ENCODE assay signal across 22 cellular contexts in genomic region chr12:45089417-45089816, GRCh38. TPM values are rescaled to one million over a fixed set of nuclear protein-coding genes. Genes with fewer than 3 reads are reported as not detected.
DNase-seq lines count a peak whose midpoint lies in the region; ATAC-seq and TF ChIP-seq lines count a peak whose summit lies in the region.
"Had no signal": no experiment of that assay in that cellular context is flagged by ENCODE, and none has a peak within 500 bp of the region (broad histone marks: within the 10 kb centered on the region; RNA-seq: fewer than 3 reads in every experiment).

No MANE protein-coding gene starts in this region.

- peak overlapping the region; percentile 72 for H3K27ac ChIP-seq in neural progenitor cell
- H3K27ac ChIP-seq: SK-N-MC had no signal

- intact Hi-C loops in Right ventricle myocardium superior (cut with DNase I) (no loop called here), cardiac septum (cut with DNase I) (no loop called here)

- peaks cover 30% of the 10 kb centered on the region for H3K4me1 Mint-ChIP-seq in neural progenitor cell
- no peaks in the 10 kb centered on the region for H3K4me1 Mint-ChIP-seq in natural killer cell treated with Interleukin-12 subunit alpha and Interleukin-12 subunit beta and Interleukin-15 and Interleukin-18, amount 100 ng/mL, for 72 hours (ENCODE audit: low read depth in 2 of 2)
- H3K4me1 Mint-ChIP-seq: B cell, CD14-positive monocyte, IgD-negative memory B cell had no signal

- H3K27ac Mint-ChIP-seq in neural progenitor cell, result no peak overlapping the region
- no peak overlapping the region for H3K27ac Mint-ChIP-seq in natural killer cell treated with Interleukin-12 subunit alpha and Interleukin-12 subunit beta and Interleukin-15 and Interleukin-18, amount 100 ng/mL, for 72 hours
- H3K27ac Mint-ChIP-seq: B cell, CD14-positive monocyte, IgD-negative memory B cell had no signal

- TF ChIP-seq CTCF in neural progenitor cell (IDR thresholded peaks at IDR 0.05), result no peak

- peaks cover 12% of the 10 kb centered on the region for H3K9me3 Mint-ChIP-seq in neural progenitor cell
- peaks cover 3% of the 10 kb centered on the region for H3K9me3 Mint-ChIP-seq in natural killer cell treated with Interleukin-12 subunit alpha and Interleukin-12 subunit beta and Interleukin-15 and Interleukin-18, amount 100 ng/mL, for 72 hours

- no peak overlapping the region for H3K9ac ChIP-seq in neural progenitor cell

- peak overlapping the region; percentile 54 for H3K4me2 ChIP-seq in neural progenitor cell

- H3K9me3 ChIP-seq in neural progenitor cell (ENCODE audit: low read depth), result no peaks in the 10 kb centered on the region

- H2AFZ ChIP-seq in neural progenitor cell (replicated peaks), result peak overlapping the region; percentile 21

- H3K36me3 ChIP-seq in neural progenitor cell, result no peaks in the 10 kb centered on the region

- H3K27me3 Mint-ChIP-seq in neural progenitor cell (ENCODE audit: insufficient read depth, low read depth), result peaks cover 33% of the 10 kb centered on the region
- peaks cover 19 to 31% of the 10 kb centered on the region in 2 donors for H3K27me3 Mint-ChIP-seq in natural killer cell treated with Interleukin-12 subunit alpha and Interleukin-12 subunit beta and Interleukin-15 and Interleukin-18, amount 100 ng/mL, for 72 hours

- peak overlapping the region; percentile 7 for H3K4me3 ChIP-seq in neural progenitor cell
- H3K4me3 ChIP-seq: SK-N-MC had no signal

- no peaks in the 10 kb centered on the region for H4K20me1 ChIP-seq in neural progenitor cell (ENCODE audit: low read depth)

- DNase-seq in Right ventricle myocardium superior (no peak), cardiac septum (ENCODE audit: low spot score) (no peak), globus pallidus (ENCODE audit: low spot score) (peak; percentile 20), neural progenitor cell (ENCODE audit: low spot score) (peak; percentile 41), AML-193 (lab: John Stamatoyannopoulos, UW) (no peak), NOMO-1 (lab: John Stamatoyannopoulos, UW; ENCODE audit: unreplicated experiment in 2 of 2) (no peak)
- DNase-seq in natural killer cell treated with Interleukin-12 subunit alpha and Interleukin-12 subunit beta and Interleukin-15 and Interleukin-18, amount 100 ng/mL, for 72 hours (ENCODE audit: low spot score), result no peak
- DNase-seq: 8988T, DMS79, NCI-H1105 treated with DMSO at 0.1 percent for 48 hours, NCI-H1694, NCI-H2081, NCI-H2171, NCI-H345, NCI-H526, SHP77 treated with DMSO at 0.1 percent for 48 hours had no signal

- H3K4me3 Mint-ChIP-seq in neural progenitor cell, result no peak overlapping the region
- H3K4me3 Mint-ChIP-seq in natural killer cell treated with Interleukin-12 subunit alpha and Interleukin-12 subunit beta and Interleukin-15 and Interleukin-18, amount 100 ng/mL, for 72 hours, result no peak overlapping the region
- H3K4me3 Mint-ChIP-seq: B cell, CD14-positive monocyte, IgD-negative memory B cell had no signal

- peaks cover 20% of the 10 kb centered on the region for H3F3A ChIP-seq in neural progenitor cell (ENCODE audit: low read depth)

- H3K4me1 ChIP-seq in neural progenitor cell, result peaks cover 43% of the 10 kb centered on the region

- H3K79me2 ChIP-seq in neural progenitor cell (ENCODE audit: low read depth), result no peaks in the 10 kb centered on the region

- no peaks in the 10 kb centered on the region for H3K36me3 Mint-ChIP-seq in neural progenitor cell
- H3K36me3 Mint-ChIP-seq in natural killer cell treated with Interleukin-12 subunit alpha and Interleukin-12 subunit beta and Interleukin-15 and Interleukin-18, amount 100 ng/mL, for 72 hours, result peaks cover 7% of the 10 kb centered on the region
- H3K36me3 Mint-ChIP-seq: CD14-positive monocyte, IgD-negative memory B cell had no signal

- ATAC-seq in Right ventricle myocardium superior (ENCODE audit: poor library complexity) (peak; percentile 81), HG02981 (IDR thresholded peaks at IDR 0.05; ENCODE audit: unreplicated experiment) (no peak)
- ATAC-seq in natural killer cell treated with Interleukin-12 subunit alpha and Interleukin-12 subunit beta and Interleukin-15 and Interleukin-18, amount 100 ng/mL, for 72 hours, result no peak

- no peaks in the 10 kb centered on the region for H3K27me3 ChIP-seq in neural progenitor cell

RNA-seq across cellular contexts. Expression of gene DBX2, which starts 38.5 kb away (rescaled TPM):
- total RNA-seq in Right ventricle myocardium superior (0.08 TPM), cardiac septum (0.19 TPM), neural progenitor cell (ENCODE audit: low replicate concordance) (0.06 TPM in 1 of 2 replicates, not detected in the other)
- not detected for total RNA-seq in natural killer cell treated with Interleukin-12 subunit alpha and Interleukin-12 subunit beta and Interleukin-15 and Interleukin-18, amount 100 ng/mL, for 72 hours
- total RNA-seq: B cell, H4 had no signal

Comparison
In these comparisons a context has a peak if more than half of its experiments do, and no peak if none do; other contexts are left out.
1. DNase-seq: peak in globus pallidus (single experiment) and neural progenitor cell (single experiment); none in Right ventricle myocardium superior (single experiment), cardiac septum (single experiment), AML-193 (0 of 2), natural killer cell treated with Interleukin-12 subunit alpha and Interleukin-12 subunit beta and Interleukin-15 and Interleukin-18, amount 100 ng/mL, for 72 hours (single experiment) and NOMO-1 (0 of 2).